27 cellular contexts compared by ENCODE assay signal in genomic region chr10:24495666-24496065, GRCh38.
"Had no signal": no experiment of that assay in that cellular context is flagged by ENCODE, and none has a peak within 500 bp of the region (broad histone marks: within the 10 kb centered on the region; RNA-seq: fewer than 3 reads in every experiment).

No MANE protein-coding gene starts in this region.

- ATAC-seq: foreskin keratinocyte; gastroesophageal sphincter; heart left ventricle; left cardiac atrium; left lung; natural killer cell; pancreas; stimulated activated naive B cell treated with anti-CD40 and anti-IgM and Interleukin-4, amounts not matched to agents 10 μg/mL and 1 μg/mL and 100 μg/mL, for 72 hours; upper lobe of right lung had no signal

- H3K27ac Mint-ChIP-seq: natural killer cell; stimulated activated naive B cell treated with anti-CD40 and anti-IgM and Interleukin-4, amounts not matched to agents 10 μg/mL and 1 μg/mL and 100 μg/mL, for 72 hours; stimulated activated naive CD8-positive, alpha-beta T cell treated with anti-CD3 and anti-CD28 coated beads, Interleukin-15, Interleukin-2, amounts not matched to agents 100 ng/mL and 50 ng/mL, for 24 hours had no signal

- H2AFZ ChIP-seq: hepatocyte had no signal

- H3K4me1 ChIP-seq: esophagus muscularis mucosa, gastroesophageal sphincter, left lung, pancreas, upper lobe of right lung, uterus had no signal

- H3K27me3 ChIP-seq: esophagus muscularis mucosa, foreskin keratinocyte, gastroesophageal sphincter, heart left ventricle, hepatocyte, left lung, neutrophil, pancreas, right lobe of liver, suprapubic skin, transverse colon, upper lobe of right lung, uterus had no signal

- H3K9me3 Mint-ChIP-seq: neural crest cell; stimulated activated naive CD8-positive, alpha-beta T cell treated with anti-CD3 and anti-CD28 coated beads, Interleukin-15, Interleukin-2, amounts not matched to agents 100 ng/mL and 50 ng/mL, for 24 hours had no signal

- H3K4me2 ChIP-seq: hepatocyte had no signal

- H3K4me3 ChIP-seq: coronary artery, esophagus muscularis mucosa, gastroesophageal sphincter, heart left ventricle, hepatocyte, left lung, pancreas, right lobe of liver, suprapubic skin, transverse colon, upper lobe of right lung, uterus had no signal

- H3K9me3 ChIP-seq: esophagus muscularis mucosa, gastroesophageal sphincter, heart left ventricle, left lung, neutrophil, pancreas, right lobe of liver, suprapubic skin, transverse colon, upper lobe of right lung, uterus had no signal

- H3K4me1 Mint-ChIP-seq: natural killer cell; stimulated activated naive B cell treated with anti-CD40 and anti-IgM and Interleukin-4, amounts not matched to agents 10 μg/mL and 1 μg/mL and 100 μg/mL, for 72 hours had no signal

- DNase-seq: dermis blood vessel endothelial cell; effector memory CD4-positive, alpha-beta T cell; foreskin keratinocyte; heart left ventricle; left cardiac atrium; left lung; mesendoderm; natural killer cell; pancreas; right lobe of liver; small intestine; stimulated activated CD4-positive, alpha-beta T cell treated with anti-CD3 and anti-CD28 coated beads, Interleukin-15, amount 100 ng/mL, for 24 hours; stimulated activated CD4-positive, alpha-beta T cell treated with anti-CD3 and anti-CD28 coated beads, Interleukin-2, amount 100 ng/mL, for 48 hours; stimulated activated naive B cell treated with anti-CD40 and anti-IgM and Interleukin-4, amounts not matched to agents 10 μg/mL and 1 μg/mL and 100 μg/mL, for 72 hours; transverse colon; upper lobe of right lung; uterus had no signal

- H3K4me3 Mint-ChIP-seq: natural killer cell; neural crest cell; stimulated activated naive B cell treated with anti-CD40 and anti-IgM and Interleukin-4, amounts not matched to agents 10 μg/mL and 1 μg/mL and 100 μg/mL, for 72 hours; stimulated activated naive CD8-positive, alpha-beta T cell treated with anti-CD3 and anti-CD28 coated beads, Interleukin-15, Interleukin-2, amounts not matched to agents 100 ng/mL and 50 ng/mL, for 24 hours had no signal

- H3K27ac ChIP-seq: coronary artery, esophagus muscularis mucosa, foreskin keratinocyte, gastroesophageal sphincter, heart left ventricle, hepatocyte, left lung, neutrophil, pancreas, right lobe of liver, suprapubic skin, upper lobe of right lung, uterus had no signal

- H3K36me3 ChIP-seq: gastroesophageal sphincter, left lung, neutrophil, upper lobe of right lung, uterus had no signal

- FAIRE-seq: endothelial cell of umbilical vein, islet of Langerhans, pancreas, small intestine had no signal

- H3K36me3 Mint-ChIP-seq: natural killer cell; stimulated activated naive B cell treated with anti-CD40 and anti-IgM and Interleukin-4, amounts not matched to agents 10 μg/mL and 1 μg/mL and 100 μg/mL, for 72 hours had no signal
